ENCODE assay signal across 9 cellular contexts in the genomic region with DNA sequence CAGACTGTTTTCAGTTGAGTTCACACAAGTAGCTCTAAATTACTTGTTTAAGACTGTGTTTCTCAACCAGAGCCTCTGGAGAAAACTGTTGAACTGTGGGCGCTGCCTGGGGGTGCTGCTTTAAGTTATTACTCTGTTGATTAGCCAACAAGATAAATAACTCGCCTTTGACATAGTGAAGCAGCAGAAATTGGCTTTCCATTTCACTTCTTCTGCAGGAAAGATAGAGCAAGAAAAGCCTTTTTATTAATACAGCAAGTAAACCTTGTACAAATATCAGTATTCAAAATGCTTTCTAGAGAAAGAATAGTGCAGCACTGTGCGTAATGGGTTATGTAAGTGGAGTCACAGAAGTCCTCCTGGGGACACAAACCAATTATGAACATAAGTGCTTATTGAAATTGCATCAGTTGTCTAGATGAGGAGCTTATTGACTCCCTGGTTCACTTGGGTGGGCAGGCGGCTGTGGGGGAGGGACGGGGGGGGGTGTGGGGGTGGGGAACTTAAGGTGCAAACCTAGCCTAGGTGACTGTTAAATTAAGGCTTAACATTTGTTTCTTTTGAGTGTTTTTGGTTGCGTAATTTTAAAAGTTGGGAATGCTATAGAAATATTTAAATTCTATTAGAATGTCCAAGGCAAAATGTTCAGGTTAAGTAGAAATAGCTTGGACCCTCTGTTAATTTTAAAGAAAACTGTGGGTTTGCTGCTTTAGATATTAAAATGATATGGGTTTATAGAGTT. TPM values are rescaled to one million over a fixed set of nuclear protein-coding genes. Genes with fewer than 3 reads are reported as not detected.
A peak's percentile ranks its signal among the peaks of the same experiment; 100 is the strongest.
DNase-seq lines count a peak whose midpoint lies in the region; TF ChIP-seq lines count a peak whose summit lies in the region.
"Had no signal": no experiment of that assay in that cellular context is flagged by ENCODE, and none has a peak within 500 bp of the region (broad histone marks: within the 10 kb centered on the region; RNA-seq: fewer than 3 reads in every experiment).

No MANE protein-coding gene starts in this region.

- H3K4me3 Mint-ChIP-seq in neural progenitor cell: no peak overlapping the region
- H3K4me3 Mint-ChIP-seq: activated naive CD8-positive, alpha-beta T cell had no signal

- H3K4me1 Mint-ChIP-seq in neural progenitor cell: peaks cover 42% of the 10 kb centered on the region

- H3K36me3 ChIP-seq in neural progenitor cell: no peaks in the 10 kb centered on the region
- H3K36me3 ChIP-seq in vagina: no peaks in the 10 kb centered on the region

- no peaks in the 10 kb centered on the region for H3K9me3 ChIP-seq in neural progenitor cell (ENCODE audit: low read depth)
- no peaks in the 10 kb centered on the region for H3K9me3 ChIP-seq in vagina

- peaks cover 72% of the 10 kb centered on the region for H4K20me1 ChIP-seq in neural progenitor cell (ENCODE audit: low read depth)

- H2AFZ ChIP-seq in neural progenitor cell (replicated peaks): no peak overlapping the region

- peaks cover 27% of the 10 kb centered on the region for H3K36me3 Mint-ChIP-seq in neural progenitor cell

- TF ChIP-seq POLR2A in vagina (IDR thresholded peaks at IDR 0.05): no peak

- TF ChIP-seq CTCF in fibroblast of mammary gland (conservative IDR thresholded peaks at IDR 0.05; ENCODE audit: control insufficient read depth, insufficient read depth, low read depth, low read length) (no peak), neural progenitor cell (IDR thresholded peaks at IDR 0.05) (no peak), vagina (IDR thresholded peaks at IDR 0.05) (no peak)

- H3K4me3 ChIP-seq in fibroblast of mammary gland (ENCODE audit: control insufficient read depth, low read depth, low read length) (no peak overlapping the region), neural progenitor cell (peak overlapping the region; percentile 11), vagina (no peak overlapping the region)

- H3K9ac ChIP-seq in neural progenitor cell: no peak overlapping the region

- intact Hi-C loops in vagina (cut with DNase I): no loop called here
- intact Hi-C loops in posterior vena cava (cut with DNase I): no loop called here

- peak overlapping the region; percentile 68 for H3K27ac ChIP-seq in neural progenitor cell
- H3K27ac ChIP-seq in vagina: peak overlapping the region; percentile 54

- H3K79me2 ChIP-seq in neural progenitor cell (ENCODE audit: low read depth): peaks cover 100% of the 10 kb centered on the region

- H3K4me1 ChIP-seq in neural progenitor cell (peaks cover 49% of the 10 kb centered on the region), vagina (peaks cover 55% of the 10 kb centered on the region)

- peaks cover 18% of the 10 kb centered on the region for H3K9me3 Mint-ChIP-seq in neural progenitor cell

- H3K27me3 Mint-ChIP-seq in neural progenitor cell (ENCODE audit: insufficient read depth, low read depth): peaks cover 2% of the 10 kb centered on the region
- H3K27me3 Mint-ChIP-seq: activated naive CD8-positive, alpha-beta T cell had no signal

- DNase-seq in NCI-H748 (lab: John Stamatoyannopoulos, UW; ENCODE audit: unreplicated experiment): peak; percentile 10
- no peak for DNase-seq in NCI-H748 treated with DMSO at 0.1 percent for 48 hours (lab: John Stamatoyannopoulos, UW)
- peak; percentile 50 for DNase-seq in fibroblast of mammary gland (ENCODE audit: low read depth)
- no peak for DNase-seq in neural progenitor cell (ENCODE audit: low spot score)
- no peak for DNase-seq in vagina (ENCODE audit: extremely low spot score in 2 of 2)
- DNase-seq in posterior vena cava (ENCODE audit: low spot score): no peak
- DNase-seq in KG1 (lab: John Stamatoyannopoulos, UW): no peak
- no peak for DNase-seq in activated CD4-positive, alpha-beta T cell treated with anti-CD3 and anti-CD28 coated beads for 48 hours

- H3K27me3 ChIP-seq in neural progenitor cell (no peaks in the 10 kb centered on the region), vagina (no peaks in the 10 kb centered on the region)

- H3F3A ChIP-seq in neural progenitor cell (ENCODE audit: low read depth): peaks cover 32% of the 10 kb centered on the region

- no peak overlapping the region for H3K27ac Mint-ChIP-seq in neural progenitor cell

- H3K4me2 ChIP-seq in neural progenitor cell: peak overlapping the region; percentile 94

RNA-seq across cellular contexts. Expression of gene FRS2, which starts 6.3 kb away (rescaled TPM):
- total RNA-seq in neural progenitor cell (ENCODE audit: low replicate concordance): 89.0 and 128 TPM in 2 replicates
- 44.0 TPM for total RNA-seq in vagina
- total RNA-seq in posterior vena cava: 10 to 100 TPM; 35.0 to 39.1 TPM

Comparison
In these comparisons a context has a peak if more than half of its experiments do, and no peak if none do; other contexts are left out.
1. DNase-seq: peak in NCI-H748 (single experiment) and fibroblast of mammary gland (single experiment); none in NCI-H748 treated with DMSO at 0.1 percent for 48 hours (single experiment), neural progenitor cell (single experiment), vagina (0 of 2), posterior vena cava (single experiment), KG1 (single experiment) and activated CD4-positive, alpha-beta T cell treated with anti-CD3 and anti-CD28 coated beads for 48 hours (single experiment).